ENCODE assay signal across 9 cellular contexts in genomic region chr4:73869130-73870055, GRCh38. TPM values are rescaled to one million over a fixed set of nuclear protein-coding genes. Genes with fewer than 3 reads are reported as not detected.
DNase-seq lines count a peak whose midpoint lies in the region; ATAC-seq, FAIRE-seq and TF ChIP-seq lines count a peak whose summit lies in the region.
"Had no signal": no experiment of that assay in that cellular context is flagged by ENCODE, and none has a peak within 500 bp of the region (broad histone marks: within the 10 kb centered on the region; RNA-seq: fewer than 3 reads in every experiment).

Gene CXCL1, plus strand, starts transcription at chr4:73869393. Its CDS starts 78 bp downstream, at chr4:73869471.

- H3K4me3 Mint-ChIP-seq in T-helper 1 cell treated with Interleukin-12 subunit alpha and Interleukin-12 subunit beta and Interleukin-4 antibody, amounts not matched to agents 30 μg/mL and 1 μg/mL, for 36 hours, result peak within 1 kb of the TSS; percentile 34

- no peak within 1 kb of the TSS for H3K27ac ChIP-seq in subcutaneous abdominal adipose tissue (ENCODE audit: low read depth, low read length)

- no peaks in the 10 kb centered on the region for H3K4me1 Mint-ChIP-seq in T-helper 1 cell treated with Interleukin-12 subunit alpha and Interleukin-12 subunit beta and Interleukin-4 antibody, amounts not matched to agents 30 μg/mL and 1 μg/mL, for 36 hours (ENCODE audit: low read depth)

- H3K4me3 ChIP-seq in bronchial epithelial cell (ENCODE audit: low read depth, low read length) (peak within 1 kb of the TSS; percentile 62), subcutaneous abdominal adipose tissue (ENCODE audit: low read depth in 1 of 5, low read length in 5 of 5) (peak within 1 kb of the TSS; percentile 62 to 75 (median 71))

- H3K4me1 ChIP-seq in subcutaneous abdominal adipose tissue (ENCODE audit: control insufficient read depth in 5 of 5, insufficient read depth in 5 of 5, low read length in 5 of 5), result peaks cover 0 to 24% (median 20%) of the 10 kb centered on the region in 5 donors

- no peaks in the 10 kb centered on the region for H3K9me3 Mint-ChIP-seq in T-helper 1 cell treated with Interleukin-12 subunit alpha and Interleukin-12 subunit beta and Interleukin-4 antibody, amounts not matched to agents 30 μg/mL and 1 μg/mL, for 36 hours

- peak within 1 kb of the TSS; percentile 8 to 72 (median 24) for H3K9ac ChIP-seq in subcutaneous abdominal adipose tissue (ENCODE audit: low read length in 5 of 5)

- no peak for FAIRE-seq in bronchial epithelial cell (lab: Jason Lieb, UNC)

- TF ChIP-seq CTCF in bronchial epithelial cell (IDR thresholded peaks at IDR 0.05; ENCODE audit: insufficient read depth, low read length, severe bottlenecking), result no peak

- H3K36me3 Mint-ChIP-seq in T-helper 1 cell treated with Interleukin-12 subunit alpha and Interleukin-12 subunit beta and Interleukin-4 antibody, amounts not matched to agents 30 μg/mL and 1 μg/mL, for 36 hours (ENCODE audit: low read depth), result no peaks in the 10 kb centered on the region

- ATAC-seq in GM18511 (IDR thresholded peaks at IDR 0.05; ENCODE audit: unreplicated experiment), result no peak
- ATAC-seq in HG03565 (IDR thresholded peaks at IDR 0.05; ENCODE audit: unreplicated experiment), result no peak

- H3K36me3 ChIP-seq in bronchial epithelial cell (ENCODE audit: control insufficient read depth, insufficient read depth, low read length) (no peaks in the 10 kb centered on the region), subcutaneous abdominal adipose tissue (ENCODE audit: control insufficient read depth in 5 of 5, insufficient read depth in 5 of 5, low read length in 5 of 5) (no peaks in the 10 kb centered on the region)

- H3K27me3 ChIP-seq in bronchial epithelial cell (ENCODE audit: control insufficient read depth, insufficient read depth, low read length) (no peaks in the 10 kb centered on the region), subcutaneous abdominal adipose tissue (ENCODE audit: control insufficient read depth in 5 of 5, insufficient read depth in 4 of 5, low read length in 5 of 5) (peaks cover 0 to 3% (median 0%) of the 10 kb centered on the region in 5 donors)

- peaks cover 32% of the 10 kb centered on the region for H3K27me3 Mint-ChIP-seq in T-helper 1 cell treated with Interleukin-12 subunit alpha and Interleukin-12 subunit beta and Interleukin-4 antibody, amounts not matched to agents 30 μg/mL and 1 μg/mL, for 36 hours (ENCODE audit: low read depth)

- H3K27ac Mint-ChIP-seq in T-helper 1 cell treated with Interleukin-12 subunit alpha and Interleukin-12 subunit beta and Interleukin-4 antibody, amounts not matched to agents 30 μg/mL and 1 μg/mL, for 36 hours, result no peak within 1 kb of the TSS

- DNase-seq in T-helper 1 cell (no peak), bronchial epithelial cell (ENCODE audit: low read depth) (peak; percentile 20), kidney glomerular epithelial cell (lab: John Stamatoyannopoulos, UW) (peak; percentile 75), NCI-H526 treated with DMSO at 0.1 percent for 48 hours (lab: John Stamatoyannopoulos, UW) (no peak)

- H3K9me3 ChIP-seq in subcutaneous abdominal adipose tissue (ENCODE audit: control insufficient read depth in 5 of 5, low read length in 5 of 5), result no peaks in the 10 kb centered on the region

RNA-seq across cellular contexts. Expression of gene CXCL1, which starts in this region (rescaled TPM):
- total RNA-seq in bronchial epithelial cell, result 4.2 and 5.2 TPM in 2 replicates
- total RNA-seq: activated CD8-positive, alpha-beta memory T cell treated with anti-CD3 and anti-CD28 coated beads for 36 hours had no signal

Comparison
In these comparisons a context has a peak if more than half of its experiments do, and no peak if none do; other contexts are left out.
1. DNase-seq: peak in bronchial epithelial cell (single experiment) and kidney glomerular epithelial cell (single experiment); none in T-helper 1 cell (0 of 5) and NCI-H526 treated with DMSO at 0.1 percent for 48 hours (single experiment).